ENCODE assay signal across 8 cellular contexts in genomic region chr5:139765409-139766217, GRCh38. TPM values are rescaled to one million over a fixed set of nuclear protein-coding genes. Genes with fewer than 3 reads are reported as not detected.
DNase-seq lines count a peak whose midpoint lies in the region; TF ChIP-seq lines count a peak whose summit lies in the region.

No MANE protein-coding gene starts in this region.

- peak overlapping the region; percentile 42 for H3K4me2 ChIP-seq in Loucy (ENCODE audit: low read depth, low read length, poor library complexity, severe bottlenecking)

- no peaks in the 10 kb centered on the region for H3K36me3 Mint-ChIP-seq in T-helper 1 cell treated with Interleukin-12 subunit alpha and Interleukin-12 subunit beta and Interleukin-4 antibody, amounts not matched to agents 30 μg/mL and 1 μg/mL, for 36 hours (ENCODE audit: low read depth)

- no peaks in the 10 kb centered on the region for H3K9me2 ChIP-seq in Loucy (replicated peaks; ENCODE audit: low read depth, low read length)

- no peaks in the 10 kb centered on the region for H3K27me3 ChIP-seq in Loucy (ENCODE audit: insufficient read depth, low read length, poor library complexity, severe bottlenecking)
- peaks cover 8% of the 10 kb centered on the region for H3K27me3 ChIP-seq in ascending aorta

- H2AFZ ChIP-seq in Loucy (ENCODE audit: low read length), result peak overlapping the region; percentile 91

- no peaks in the 10 kb centered on the region for H3F3A ChIP-seq in Loucy (ENCODE audit: low read depth)

- H3K4me3 Mint-ChIP-seq in T-helper 1 cell treated with Interleukin-12 subunit alpha and Interleukin-12 subunit beta and Interleukin-4 antibody, amounts not matched to agents 30 μg/mL and 1 μg/mL, for 36 hours, result peak overlapping the region; percentile 67

- peak overlapping the region; percentile 75 for H3K4me3 ChIP-seq in Loucy (ENCODE audit: low read length, poor library complexity, severe bottlenecking)
- H3K4me3 ChIP-seq in ascending aorta, result peak overlapping the region; percentile 47 to 67

- intact Hi-C loops in ascending aorta (cut with DNase I), result loop anchor here (1.0 to 10.0 kb wide), 4 partner anchors 53 to 341 kb away; no protein-coding TSS in a partner anchor

- TF ChIP-seq CTCF in Loucy (conservative IDR thresholded peaks at IDR 0.05; ENCODE audit: low read length) (peak; percentile 90), ascending aorta (IDR thresholded peaks at IDR 0.05) (peak; percentile 94 to 99 (median 99))

- peaks cover 50% of the 10 kb centered on the region for H3K27me3 Mint-ChIP-seq in T-helper 1 cell treated with Interleukin-12 subunit alpha and Interleukin-12 subunit beta and Interleukin-4 antibody, amounts not matched to agents 30 μg/mL and 1 μg/mL, for 36 hours (ENCODE audit: low read depth)

- H3K9me3 ChIP-seq in Loucy (ENCODE audit: insufficient read depth, low read depth, low read length) (no peaks in the 10 kb centered on the region), ascending aorta (no peaks in the 10 kb centered on the region)

- no peaks in the 10 kb centered on the region for H4K20me1 ChIP-seq in Loucy (ENCODE audit: insufficient read depth, low read length, poor library complexity, severe bottlenecking)

- H3K27ac Mint-ChIP-seq in T-helper 1 cell treated with Interleukin-12 subunit alpha and Interleukin-12 subunit beta and Interleukin-4 antibody, amounts not matched to agents 30 μg/mL and 1 μg/mL, for 36 hours, result no peak overlapping the region

- H3K4me1 ChIP-seq in Loucy (ENCODE audit: insufficient read depth, low read length, poor library complexity, severe bottlenecking), result peaks cover 5% of the 10 kb centered on the region
- peaks cover 0 to 7% of the 10 kb centered on the region in 2 donors for H3K4me1 ChIP-seq in ascending aorta

- H3K9me3 Mint-ChIP-seq in T-helper 1 cell treated with Interleukin-12 subunit alpha and Interleukin-12 subunit beta and Interleukin-4 antibody, amounts not matched to agents 30 μg/mL and 1 μg/mL, for 36 hours, result no peaks in the 10 kb centered on the region

- in situ Hi-C loops in G401 (cut with HindIII; ENCODE audit: low sequenced_read_pairs), result no loop called here

- H3K79me2 ChIP-seq in Loucy (ENCODE audit: insufficient read depth, low read length), result no peaks in the 10 kb centered on the region

- H3K9ac ChIP-seq in Loucy (ENCODE audit: low read depth, low read length, poor library complexity, severe bottlenecking), result peak overlapping the region; percentile 52

- H3K27ac ChIP-seq in ascending aorta, result no peak overlapping the region

- no peaks in the 10 kb centered on the region for H3K36me3 ChIP-seq in Loucy (ENCODE audit: insufficient read depth, low read length)
- no peaks in the 10 kb centered on the region for H3K36me3 ChIP-seq in ascending aorta

- H3K4me1 Mint-ChIP-seq in T-helper 1 cell treated with Interleukin-12 subunit alpha and Interleukin-12 subunit beta and Interleukin-4 antibody, amounts not matched to agents 30 μg/mL and 1 μg/mL, for 36 hours (ENCODE audit: low read depth), result peaks cover 8% of the 10 kb centered on the region

- DNase-seq in G401 (ENCODE audit: low spot score), result peak; percentile 83
- peak; percentile 54 for DNase-seq in H4 (ENCODE audit: low spot score)
- DNase-seq in ascending aorta (ENCODE audit: low spot score in 2 of 2), result peak in 1 of 2 donors; percentile 84
- DNase-seq in hepatic stellate cell (ENCODE audit: low spot score), result peak; percentile 86
- peak; percentile 98 for DNase-seq in retina
- DNase-seq in GF-D8 (lab: John Stamatoyannopoulos, UW), result no peak

RNA-seq across cellular contexts. Expression of gene PSD2, which starts 30.0 kb away (rescaled TPM):
- 0.31 and 2.0 TPM in 2 replicates for total RNA-seq in G401 (2014; rRNA removed; shearing (Covaris generic))
- total RNA-seq in H4 (2014; rRNA removed; shearing (Covaris generic)), result 0.04 TPM in 1 of 2 replicates, not detected in the other
- not detected for total RNA-seq in ascending aorta
